ENCODE assay signal across 7 cellular contexts in genomic region chr21:29072873-29073221, GRCh38. TPM values are rescaled to one million over a fixed set of nuclear protein-coding genes. Genes with fewer than 3 reads are reported as not detected.
A peak's percentile ranks its signal among the peaks of the same experiment; 100 is the strongest.
DNase-seq lines count a peak whose midpoint lies in the region; ATAC-seq, FAIRE-seq and TF ChIP-seq lines count a peak whose summit lies in the region.

No MANE protein-coding gene starts in this region.

- ATAC-seq in GM18511 (IDR thresholded peaks at IDR 0.05; ENCODE audit: unreplicated experiment) (peak; percentile 2), K562 (peak; percentile 30), HG02610 (IDR thresholded peaks at IDR 0.05; ENCODE audit: unreplicated experiment) (no peak)

- H3K9me3 ChIP-seq in K562 (replicated peaks; ENCODE audit: control insufficient read depth, insufficient read depth, low read depth, low read length) (no peaks in the 10 kb centered on the region; the same call in 1 of the 2 replicates), transverse colon (no peaks in the 10 kb centered on the region)

- no peaks in the 10 kb centered on the region for H3K36me3 Mint-ChIP-seq in IgD-negative memory B cell

- H3K27me3 ChIP-seq in K562 (ENCODE audit: control insufficient read depth in 2 of 2, insufficient read depth in 2 of 2, low read length in 2 of 2) = no peaks in the 10 kb centered on the region
- no peaks in the 10 kb centered on the region for H3K27me3 ChIP-seq in transverse colon

- no peak for TF ChIP-seq RAD21 in K562 (CRISPR knock-in tag; conservative IDR thresholded peaks at IDR 0.05 in 1 of 2, IDR thresholded peaks at IDR 0.05 in 1 of 2)

- H3K4me1 ChIP-seq in K562 (replicated peaks in 1 of 2; ENCODE audit: control insufficient read depth in 2 of 2, insufficient read depth in 2 of 2, low read length in 2 of 2) = peaks cover 8 to 9% of the 10 kb centered on the region in 2 experiments
- peaks cover 18 to 37% (median 24%) of the 10 kb centered on the region in 4 donors for H3K4me1 ChIP-seq in transverse colon

- H3K4me3 ChIP-seq in K562 (peak overlapping the region; percentile 83), transverse colon (peak overlapping the region; percentile 48 to 92 (median 90))

- no peak for TF ChIP-seq EP300 in K562 (IDR thresholded peaks at IDR 0.05; ENCODE audit: low read length)
- no peak for TF ChIP-seq EP300 in transverse colon (IDR thresholded peaks at IDR 0.05; ENCODE audit: low read depth)

- H4K20me1 ChIP-seq in K562 (replicated peaks; ENCODE audit: control insufficient read depth, insufficient read depth, low read length) = peaks cover 19% of the 10 kb centered on the region

- peak overlapping the region; percentile 95 to 99 (median 99) for H3K27ac Mint-ChIP-seq in IgD-negative memory B cell

- no TSS peak for BruUV-seq in K562 (replicated peaks; lab: Mats Ljungman, UMichigan)

- POLR2A ChIA-PET in K562 (lab: Yijun Ruan, JAX) = interaction anchor here (0.6 to 5.0 kb wide), 20 partner anchors 9 to 339 kb away, joined by 3 to 31 read pairs (median 5); partner anchors contain the start of gene USP16

- CTCF ChIA-PET in K562 (lab: Yijun Ruan, JAX; ENCODE audit: low intra/inter-chr PET ratio) = no interaction called here

- H3K27ac ChIP-seq in K562 (ENCODE audit: extremely low read depth, low read depth, low read length) = peak overlapping the region; percentile 92
- H3K27ac ChIP-seq in transverse colon = peak overlapping the region; percentile 88 to 95 (median 92)

- no peak for FAIRE-seq in K562 (lab: Jason Lieb, UNC)

- no peak for TF ChIP-seq POLR2A in K562 (conservative IDR thresholded peaks at IDR 0.05)
- no peak for TF ChIP-seq POLR2A in transverse colon (IDR thresholded peaks at IDR 0.05)

- TF ChIP-seq CTCF in K562 (IDR thresholded peaks at IDR 0.05 in 2 of 3, conservative IDR thresholded peaks at IDR 0.05 in 1 of 3; ENCODE audit: insufficient read depth in 2 of 3, low read depth in 1 of 3, low read length in 3 of 3) (no peak), transverse colon (IDR thresholded peaks at IDR 0.05) (no peak)

- in situ Hi-C loops in K562 (cut with MboI) (no loop called here), transverse colon (cut with MboI; ENCODE audit: low pct_ligation_motif_present in 1 of 4, low pct_unique_long_range_greater_than_20kb in 1 of 4, low sequenced_read_pairs in 3 of 4) (no loop called here)

- intact Hi-C loops in K562 (cut with micrococcal nuclease) (loop anchor here (1.0 to 5.0 kb wide), 5 partner anchors 51 to 574 kb away; partner anchors contain the start of genes LTN1 and USP16), transverse colon (cut with DNase I; ENCODE audit: low total_unique reads) (no loop called here)

- peaks cover 59% of the 10 kb centered on the region for H3K79me2 ChIP-seq in K562 (ENCODE audit: control insufficient read depth, insufficient read depth, low read length)

- peak overlapping the region; percentile 96 to 97 for H3K9ac ChIP-seq in K562 (ENCODE audit: insufficient read depth in 1 of 2, low read depth in 2 of 2, low read length in 2 of 2)

- H2AFZ ChIP-seq in K562 (ENCODE audit: low read depth, low read length) = peak overlapping the region; percentile 85

- H3K4me1 Mint-ChIP-seq in IgD-negative memory B cell = peaks cover 27 to 30% (median 29%) of the 10 kb centered on the region in 3 donors

- peak overlapping the region; percentile 88 for H3K4me2 ChIP-seq in K562 (ENCODE audit: insufficient read depth, low read length)

- peak overlapping the region; percentile 98 to 100 (median 99) for H3K4me3 Mint-ChIP-seq in IgD-negative memory B cell

- DNase-seq in K562 (ENCODE audit: extremely low read depth in 1 of 4, low spot score in 3 of 4) (peak in 2 of 4 experiments; percentile 18 to 55), left kidney (ENCODE audit: low read depth, low spot score) (peak; percentile 57), transverse colon (no peak), DMS79 treated with DMSO at 0.1 percent for 48 hours (lab: John Stamatoyannopoulos, UW) (no peak)

- no peaks in the 10 kb centered on the region for H3K9me1 ChIP-seq in K562 (ENCODE audit: control insufficient read depth, insufficient read depth, low read length)

- H3K9me3 Mint-ChIP-seq in IgD-negative memory B cell = peaks cover 0 to 3% (median 0%) of the 10 kb centered on the region in 3 donors

- WGBS in K562 (ENCODE audit: insufficient coverage, low coverage, missing lambda C conversion rate) = under 1% methylated on average over 13 of the region's 13 CpGs
- WGBS in transverse colon (ENCODE audit: low coverage in 1 of 2), 2 donors = 0 to 1% methylated on average over 13 of the region's 13 CpGs

- H3K27me3 Mint-ChIP-seq in IgD-negative memory B cell = no peaks in the 10 kb centered on the region

- peaks cover 46% of the 10 kb centered on the region for H3K36me3 ChIP-seq in K562 (ENCODE audit: control insufficient read depth, insufficient read depth, low read length)
- peaks cover 0 to 19% (median 8%) of the 10 kb centered on the region in 4 donors for H3K36me3 ChIP-seq in transverse colon

RNA-seq across cellular contexts. Expression of gene CCT8, which starts 0.6 kb away (rescaled TPM):
- polyA plus RNA-seq in IgD-negative memory B cell (141 TPM), K562 (2011; rRNA removed) (523 and 739 TPM in 2 replicates), K562 (2014; fragmentation: Illumina TruSeq; extraction: Trizol) (701 and 741 TPM in 2 replicates), K562 (2014; fragmentation: Nextera tagmentation; extraction: Ambion mirVana) (1,000 to 10,000 TPM in 1 of 2 experiments, 100 to 1,000 TPM in 1; 705 to 1,153 TPM), K562 (2014; rRNA removed) (625 and 647 TPM in 2 replicates)
- total RNA-seq in K562 (2011; cell fraction: chromatin; rRNA removed; ENCODE audit: low replicate concordance) = 125 and 302 TPM in 2 replicates
- 96.4 and 110 TPM in 2 replicates for total RNA-seq in K562 (2011; cell fraction: nucleolus; rRNA removed)
- total RNA-seq in K562 (2011; cell fraction: nucleoplasm; rRNA removed) = 142 and 158 TPM in 2 replicates
- total RNA-seq in K562 (2014; rRNA removed) (431 and 451 TPM in 2 replicates), K562 (2014; rRNA removed; fragmentation: Illumina TruSeq; extraction: Trizol) (677 and 776 TPM in 2 replicates), K562 (2015; rRNA removed; fragmentation: Illumina TruSeq; extraction: Trizol) (512 and 540 TPM in 2 replicates), K562 (2021) (573 and 579 TPM in 2 replicates), transverse colon (100 to 1,000 TPM in 1 of 4 donors, 10 to 100 TPM in 3; 44.1 to 106 (median 63.4) TPM)
- 168 and 344 TPM in 2 replicates for polyA plus RNA-seq in K562 (2011; cell fraction: cytosol; rRNA removed)
- polyA plus RNA-seq in K562 (2011; cell fraction: nucleus; rRNA removed) = 149 and 297 TPM in 2 replicates
- 444 and 544 TPM in 2 replicates for polyA plus RNA-seq in K562 (2012)
- 1,155 and 1,163 TPM in 2 replicates for polyA minus RNA-seq in K562 (2011; rRNA and poly(A)+ RNA removed)
- polyA minus RNA-seq in K562 (2011; cell fraction: cytosol; rRNA and poly(A)+ RNA removed) = 311 and 378 TPM in 2 replicates
- polyA minus RNA-seq in K562 (2011; cell fraction: nucleus; rRNA and poly(A)+ RNA removed) = 102 and 224 TPM in 2 replicates

RNA-seq across cellular contexts. Expression of gene USP16, which starts 48.4 kb away (rescaled TPM):
- polyA plus RNA-seq in IgD-negative memory B cell = 25.7 TPM
- 13.6 and 77.0 TPM in 2 replicates for total RNA-seq in K562 (2011; cell fraction: chromatin; rRNA removed; ENCODE audit: low replicate concordance)
- 7.8 and 12.0 TPM in 2 replicates for total RNA-seq in K562 (2011; cell fraction: nucleolus; rRNA removed)
- 20.5 and 24.4 TPM in 2 replicates for total RNA-seq in K562 (2011; cell fraction: nucleoplasm; rRNA removed)
- total RNA-seq in K562 (2014; rRNA removed) = 38.4 and 39.1 TPM in 2 replicates
- 90.9 and 106 TPM in 2 replicates for total RNA-seq in K562 (2014; rRNA removed; fragmentation: Illumina TruSeq; extraction: Trizol)
- total RNA-seq in K562 (2015; rRNA removed; fragmentation: Illumina TruSeq; extraction: Trizol) = 77.4 and 85.7 TPM in 2 replicates
- total RNA-seq in K562 (2021) = 49.9 and 50.4 TPM in 2 replicates
- polyA plus RNA-seq in K562 (2011; rRNA removed) = 37.6 and 45.5 TPM in 2 replicates
- 4.2 and 10.4 TPM in 2 replicates for polyA plus RNA-seq in K562 (2011; cell fraction: cytosol; rRNA removed)
- polyA plus RNA-seq in K562 (2011; cell fraction: nucleus; rRNA removed) = 20.2 and 31.1 TPM in 2 replicates
- 40.9 and 45.1 TPM in 2 replicates for polyA plus RNA-seq in K562 (2012)
- 60.7 and 65.1 TPM in 2 replicates for polyA plus RNA-seq in K562 (2014; fragmentation: Illumina TruSeq; extraction: Trizol)
- polyA plus RNA-seq in K562 (2014; fragmentation: Nextera tagmentation; extraction: Ambion mirVana) = 10 to 100 TPM; 62.8 to 67.4 TPM
- polyA plus RNA-seq in K562 (2014; rRNA removed) = 39.8 and 45.4 TPM in 2 replicates
- polyA minus RNA-seq in K562 (2011; rRNA and poly(A)+ RNA removed) = 37.3 and 44.1 TPM in 2 replicates
- polyA minus RNA-seq in K562 (2011; cell fraction: cytosol; rRNA and poly(A)+ RNA removed) = 13.3 and 13.7 TPM in 2 replicates
- 11.2 and 21.8 TPM in 2 replicates for polyA minus RNA-seq in K562 (2011; cell fraction: nucleus; rRNA and poly(A)+ RNA removed)
- total RNA-seq in transverse colon = 10 to 100 TPM; 12.9 to 34.9 (median 22.0) TPM

RNA-seq across cellular contexts. Expression of gene RWDD2B, which starts 53.7 kb away (rescaled TPM):
- polyA plus RNA-seq in IgD-negative memory B cell (13.0 TPM), K562 (2011; rRNA removed) (14.4 and 23.7 TPM in 2 replicates), K562 (2014; fragmentation: Illumina TruSeq; extraction: Trizol) (12.5 and 13.8 TPM in 2 replicates), K562 (2014; fragmentation: Nextera tagmentation; extraction: Ambion mirVana) (10 to 100 TPM; 27.9 to 31.8 TPM), K562 (2014; rRNA removed) (12.3 and 14.7 TPM in 2 replicates)
- 8.6 and 12.2 TPM in 2 replicates for total RNA-seq in K562 (2011; cell fraction: chromatin; rRNA removed; ENCODE audit: low replicate concordance)
- total RNA-seq in K562 (2011; cell fraction: nucleolus; rRNA removed) = 2.1 and 2.7 TPM in 2 replicates
- total RNA-seq in K562 (2011; cell fraction: nucleoplasm; rRNA removed) = 4.9 and 5.9 TPM in 2 replicates
- total RNA-seq in K562 (2014; rRNA removed) (4.6 and 6.4 TPM in 2 replicates), K562 (2014; rRNA removed; fragmentation: Illumina TruSeq; extraction: Trizol) (11.5 and 13.8 TPM in 2 replicates), K562 (2015; rRNA removed; fragmentation: Illumina TruSeq; extraction: Trizol) (8.4 and 8.6 TPM in 2 replicates), K562 (2021) (9.8 and 10.3 TPM in 2 replicates), transverse colon (10 to 100 TPM in 1 of 4 donors, 1 to 10 TPM in 2, not detected in 1; 7.3 to 28.3 (median 8.2) TPM)
- polyA plus RNA-seq in K562 (2011; cell fraction: cytosol; rRNA removed) = 5.7 and 7.0 TPM in 2 replicates
- polyA plus RNA-seq in K562 (2011; cell fraction: nucleus; rRNA removed) = 7.0 and 7.6 TPM in 2 replicates
- 9.3 and 11.4 TPM in 2 replicates for polyA plus RNA-seq in K562 (2012)
- polyA minus RNA-seq in K562 (2011; rRNA and poly(A)+ RNA removed) = 9.6 and 11.0 TPM in 2 replicates
- polyA minus RNA-seq in K562 (2011; cell fraction: cytosol; rRNA and poly(A)+ RNA removed) = 4.7 and 5.4 TPM in 2 replicates
- 3.2 and 5.3 TPM in 2 replicates for polyA minus RNA-seq in K562 (2011; cell fraction: nucleus; rRNA and poly(A)+ RNA removed)

RNA-seq across cellular contexts. Expression of gene MAP3K7CL, which starts 57.6 kb away (rescaled TPM):
- polyA plus RNA-seq in IgD-negative memory B cell = 68.6 TPM
- 0.14 TPM in 1 of 2 replicates, not detected in the other for total RNA-seq in K562 (2011; cell fraction: chromatin; rRNA removed; ENCODE audit: low replicate concordance)
- total RNA-seq in K562 (2011; cell fraction: nucleolus; rRNA removed) = 0.50 TPM in 1 of 2 replicates, not detected in the other
- not detected in 2 replicates for total RNA-seq in K562 (2011; cell fraction: nucleoplasm; rRNA removed)
- not detected in 2 replicates for total RNA-seq in K562 (2014; rRNA removed)
- not detected in 2 replicates for total RNA-seq in K562 (2014; rRNA removed; fragmentation: Illumina TruSeq; extraction: Trizol)
- not detected in 2 replicates for total RNA-seq in K562 (2015; rRNA removed; fragmentation: Illumina TruSeq; extraction: Trizol)
- 0.13 TPM in 1 of 2 replicates, not detected in the other for total RNA-seq in K562 (2021)
- 0.07 and 0.14 TPM in 2 replicates for polyA plus RNA-seq in K562 (2011; rRNA removed)
- 0.06 TPM in 1 of 2 replicates, not detected in the other for polyA plus RNA-seq in K562 (2011; cell fraction: cytosol; rRNA removed)
- polyA plus RNA-seq in K562 (2011; cell fraction: nucleus; rRNA removed) = 0.32 TPM in 1 of 2 replicates, not detected in the other
- 0.04 and 0.12 TPM in 2 replicates for polyA plus RNA-seq in K562 (2012)
- 0.10 TPM in 1 of 2 replicates, not detected in the other for polyA plus RNA-seq in K562 (2014; fragmentation: Illumina TruSeq; extraction: Trizol)
- under 1 TPM in 1 of 2 experiments, not detected in 1; 0.15 TPM for polyA plus RNA-seq in K562 (2014; fragmentation: Nextera tagmentation; extraction: Ambion mirVana)
- polyA plus RNA-seq in K562 (2014; rRNA removed) = 0.13 TPM in 1 of 2 replicates, not detected in the other
- polyA minus RNA-seq in K562 (2011; rRNA and poly(A)+ RNA removed) = not detected in 2 replicates
- not detected in 2 replicates for polyA minus RNA-seq in K562 (2011; cell fraction: cytosol; rRNA and poly(A)+ RNA removed)
- not detected in 2 replicates for polyA minus RNA-seq in K562 (2011; cell fraction: nucleus; rRNA and poly(A)+ RNA removed)
- total RNA-seq in transverse colon = 1 to 10 TPM in 3 of 4 donors, not detected in 1; 4.0 to 9.8 (median 9.3) TPM
